1 cellular context compared by ENCODE assay signal in the genomic region with DNA sequence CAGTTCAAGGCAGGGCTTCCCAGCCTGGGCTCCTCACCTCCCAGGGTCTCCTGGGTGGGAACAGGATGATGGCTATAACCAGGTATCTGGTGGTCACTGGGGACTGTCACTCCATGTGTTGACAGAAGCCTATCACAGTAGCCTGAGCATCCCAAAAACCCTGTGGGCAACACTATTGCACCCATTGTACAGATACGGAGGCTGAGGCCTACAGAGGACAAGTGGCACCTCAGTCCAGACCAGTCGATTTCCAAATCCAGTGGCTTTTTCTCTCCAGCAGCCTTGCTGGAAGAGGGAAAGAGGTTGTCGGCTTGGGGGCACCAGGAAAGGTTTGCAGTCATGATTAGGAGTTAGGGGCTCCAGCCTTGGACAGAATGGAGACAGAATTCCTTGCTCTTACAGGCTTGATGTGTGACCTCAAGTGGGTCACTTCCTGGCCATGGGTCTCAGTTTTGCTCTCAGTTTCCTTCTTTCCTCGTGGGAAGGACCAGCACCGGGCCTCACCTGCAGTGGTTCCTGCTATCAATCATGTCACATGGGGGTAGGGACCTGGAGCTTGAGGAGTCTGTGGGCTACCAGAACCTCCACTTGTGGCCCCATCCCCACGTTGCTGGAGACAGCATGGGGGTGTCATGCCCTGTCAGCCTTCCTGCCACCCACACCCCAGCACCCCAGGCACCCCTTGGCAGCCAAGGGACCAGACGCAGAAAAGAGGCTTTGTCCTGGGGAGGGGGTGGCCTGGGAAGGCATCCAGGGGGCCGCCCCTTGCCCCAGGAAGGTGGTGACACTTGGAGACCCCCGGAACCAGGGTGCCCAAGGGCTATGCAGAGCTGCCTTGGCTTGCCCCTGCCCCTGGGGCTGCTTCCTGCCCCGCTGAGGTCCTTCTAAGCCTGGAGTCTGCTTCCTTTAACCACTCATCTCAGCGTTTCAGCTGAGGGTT.
TF ChIP-seq lines count a peak whose summit lies in the region.

No MANE protein-coding gene starts in this region.

TF ChIP-seq in K562, 482 proteins besides CTCF, POLR2A, EP300 and RAD21:
- no peak for TF ChIP-seq XRCC5 (IDR thresholded peaks at IDR 0.05; ENCODE audit: low read depth, low read length)
- TF ChIP-seq RBM25 (IDR thresholded peaks at IDR 0.05; ENCODE audit: low read depth, low read length, severe bottlenecking), result peak; percentile 89
- TF ChIP-seq ESRRA (IDR thresholded peaks at IDR 0.05; ENCODE audit: borderline replicate concordance, low read depth), result 0 out of 2 replicates have a peak, but pooled peaks have one; percentile 26
- peak; percentile 67 to 80 for TF ChIP-seq KDM1A (IDR thresholded peaks at IDR 0.05)
- no peak for TF ChIP-seq ZNF224 (CRISPR knock-in tag; IDR thresholded peaks at IDR 0.05)
- TF ChIP-seq MEIS2 (IDR thresholded peaks at IDR 0.05; ENCODE audit: partially characterized antibody), result peak; percentile 29
- TF ChIP-seq, protein P1, sequence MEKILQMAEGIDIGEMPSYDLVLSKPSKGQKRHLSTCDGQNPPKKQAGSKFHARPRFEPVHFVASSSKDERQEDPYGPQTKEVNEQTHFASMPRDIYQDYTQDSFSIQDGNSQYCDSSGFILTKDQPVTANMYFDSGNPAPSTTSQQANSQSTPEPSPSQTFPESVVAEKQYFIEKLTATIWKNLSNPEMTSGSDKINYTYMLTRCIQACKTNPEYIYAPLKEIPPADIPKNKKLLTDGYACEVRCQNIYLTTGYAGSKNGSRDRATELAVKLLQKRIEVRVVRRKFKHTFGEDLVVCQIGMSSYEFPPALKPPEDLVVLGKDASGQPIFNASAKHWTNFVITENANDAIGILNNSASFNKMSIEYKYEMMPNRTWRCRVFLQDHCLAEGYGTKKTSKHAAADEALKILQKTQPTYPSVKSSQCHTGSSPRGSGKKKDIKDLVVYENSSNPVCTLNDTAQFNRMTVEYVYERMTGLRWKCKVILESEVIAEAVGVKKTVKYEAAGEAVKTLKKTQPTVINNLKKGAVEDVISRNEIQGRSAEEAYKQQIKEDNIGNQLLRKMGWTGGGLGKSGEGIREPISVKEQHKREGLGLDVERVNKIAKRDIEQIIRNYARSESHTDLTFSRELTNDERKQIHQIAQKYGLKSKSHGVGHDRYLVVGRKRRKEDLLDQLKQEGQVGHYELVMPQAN (IDR thresholded peaks at IDR 0.05; ENCODE audit: borderline replicate concordance), result no peak
- TF ChIP-seq BCOR (IDR thresholded peaks at IDR 0.05), result peak; percentile 87
